1 cellular context compared by ENCODE assay signal in genomic region chr16:28926284-28926683, GRCh38.
TF ChIP-seq lines count a peak whose summit lies in the region.

No MANE protein-coding gene starts in this region.

TF ChIP-seq in GM12878, 131 proteins besides CTCF, POLR2A, EP300 and RAD21:
- TF ChIP-seq ZNF217 (IDR thresholded peaks at IDR 0.05) (0 out of 2 replicates have a peak, but pooled peaks have one; percentile 54), SMARCA5 (IDR thresholded peaks at IDR 0.05) (peak; percentile 51)
